In the genomic region with DNA sequence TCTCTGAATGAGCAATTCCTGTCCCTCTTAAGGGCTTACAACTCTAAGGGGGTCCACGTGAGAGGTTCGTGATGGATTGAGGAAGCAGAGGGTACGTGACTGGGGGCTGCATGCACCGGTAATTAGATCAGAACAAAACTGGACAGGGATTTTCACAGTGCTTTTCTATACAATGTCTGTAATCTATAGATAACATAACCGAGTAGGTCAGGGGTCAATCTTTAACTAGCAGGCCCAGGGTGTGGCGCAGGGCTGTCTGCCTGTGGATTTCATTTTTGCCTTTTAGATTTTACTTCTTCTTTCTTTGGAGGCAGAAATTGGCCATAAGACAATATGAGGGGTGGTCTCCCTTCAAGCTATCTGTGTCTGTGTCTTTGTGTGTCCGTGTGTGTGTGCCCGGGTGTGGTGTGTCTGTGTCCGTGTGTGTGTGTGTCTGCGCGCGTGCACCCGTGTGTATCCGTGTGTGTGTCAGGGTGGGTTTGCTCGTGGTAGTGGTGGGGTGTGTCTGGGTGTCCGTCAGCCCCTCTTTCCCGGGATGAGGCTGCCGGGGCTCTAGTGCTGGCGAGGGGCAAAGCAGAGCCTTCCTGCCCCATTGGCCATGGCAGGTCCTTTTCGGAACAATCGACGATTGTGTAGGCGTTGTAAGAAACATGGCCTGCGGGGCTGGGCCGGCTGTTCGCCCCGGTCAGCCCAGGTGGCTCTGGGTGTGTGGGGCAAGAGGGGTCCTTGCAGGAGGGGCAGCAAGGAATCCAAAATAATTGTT, we compare ENCODE assay signal across 7 cellular contexts.
DNase-seq lines count a peak whose midpoint lies in the region; ATAC-seq and TF ChIP-seq lines count a peak whose summit lies in the region.
"Not testable (repeated sequence)": the region's sequence is repeated elsewhere in the genome, so short reads cannot be mapped to it uniquely, and the experiment has no call there.

No MANE protein-coding gene starts in this region.

- 67% methylated on average over 27 of the region's 27 CpGs for WGBS in SK-N-SH (ENCODE audit: low lambda C conversion rate)
- WGBS in stomach, 5 donors: 80 to 86% (median 81%) methylated on average over 27 of the region's 27 CpGs

- not testable (repeated sequence) for H3K9me2 ChIP-seq in SK-N-SH

- CTCF ChIA-PET in SK-N-SH (lab: Yijun Ruan, JAX): not testable (repeated sequence)

- DNase-seq in SK-N-SH (peak; percentile 5), Right ventricle myocardium inferior (ENCODE audit: missing footprints) (peak; percentile 71), left lobe of liver (ENCODE audit: low spot score) (peak; percentile 43), mucosa of descending colon (peak in 2 of 3 donors; percentile 22 to 50), stomach (peak; percentile 25)
- DNase-seq in activated effector memory CD4-positive, alpha-beta T cell treated with anti-CD3 and anti-CD28 coated beads, Interleukin-2, amount 50 U/mL, for 16 hours: peak; percentile 62
- not testable (repeated sequence) for DNase-seq in sciatic nerve (ENCODE audit: low spot score)

- not testable (repeated sequence) for H3K9ac ChIP-seq in SK-N-SH

- peak; percentile 66 for ATAC-seq in Right ventricle myocardium inferior
- peak; percentile 43 for ATAC-seq in left lobe of liver
- peak; percentile 54 for ATAC-seq in mucosa of descending colon
- peak; percentile 61 for ATAC-seq in sciatic nerve

- not testable (repeated sequence) for H3K36me3 ChIP-seq in SK-N-SH (replicated peaks in 1 of 2; ENCODE audit: control insufficient read depth in 1 of 2, insufficient read depth in 2 of 2, low read length in 1 of 2); mucosa of descending colon (ENCODE audit: low read depth); stomach

- not testable (repeated sequence) for TF ChIP-seq EP300 in SK-N-SH (IDR thresholded peaks at IDR 0.05; ENCODE audit: borderline replicate concordance in 1 of 2, low read depth in 1 of 2, low read length in 1 of 2); stomach (IDR thresholded peaks at IDR 0.05)

- intact Hi-C loops in Right ventricle myocardium inferior (cut with DNase I): loop anchor here (10.0 kb wide), 1 partner anchor 761 kb away; no protein-coding TSS in a partner anchor
- intact Hi-C loops in mucosa of descending colon (cut with DNase I, micrococcal nuclease); sciatic nerve (cut with DNase I); stomach (cut with DNase I; ENCODE audit: low total_unique reads): not testable (repeated sequence)

- not testable (repeated sequence) for H3K79me2 ChIP-seq in SK-N-SH (ENCODE audit: insufficient read depth)

- POLR2A ChIA-PET in SK-N-SH (lab: Yijun Ruan, JAX): not testable (repeated sequence)

- TF ChIP-seq CTCF in SK-N-SH (IDR thresholded peaks at IDR 0.05); mucosa of descending colon (IDR thresholded peaks at IDR 0.05); stomach (IDR thresholded peaks at IDR 0.05): not testable (repeated sequence)

- not testable (repeated sequence) for H3K9me3 ChIP-seq in SK-N-SH
- H3K9me3 ChIP-seq in mucosa of descending colon (peaks cover 71% of the 10 kb centered on the region), stomach (peaks cover 15 to 75% (median 65%) of the 10 kb centered on the region in 4 donors)

- H3K4me2 ChIP-seq in SK-N-SH: not testable (repeated sequence)

- H2AFZ ChIP-seq in SK-N-SH (ENCODE audit: low read depth): not testable (repeated sequence)

- peaks cover 0 to 11% of the 10 kb centered on the region in 2 experiments; a peak in 1 of 4 replicates for H3K4me1 ChIP-seq in SK-N-SH (ENCODE audit: control insufficient read depth in 1 of 2, insufficient read depth in 2 of 2, low read depth in 1 of 2, low read length in 1 of 2)
- H3K4me1 ChIP-seq in mucosa of descending colon (ENCODE audit: low read depth); stomach: not testable (repeated sequence)

- not testable (repeated sequence) for H4K20me1 ChIP-seq in SK-N-SH (ENCODE audit: insufficient read depth)

- not testable (repeated sequence) for H3K27ac ChIP-seq in SK-N-SH (ENCODE audit: low read depth in 2 of 2, low read length in 1 of 2); stomach

- not testable (repeated sequence) for H3K4me3 ChIP-seq in SK-N-SH (ENCODE audit: low read depth in 2 of 2, low read length in 1 of 2); mucosa of descending colon; stomach

- not testable (repeated sequence) for H3K27me3 ChIP-seq in SK-N-SH (ENCODE audit: insufficient read depth); stomach

- TF ChIP-seq RAD21 in SK-N-SH (IDR thresholded peaks at IDR 0.05; ENCODE audit: low read length): not testable (repeated sequence)

- H3F3A ChIP-seq in SK-N-SH (replicated peaks; ENCODE audit: insufficient read depth): not testable (repeated sequence)

- not testable (repeated sequence) for TF ChIP-seq POLR2A in stomach (IDR thresholded peaks at IDR 0.05)
